11 cellular contexts compared by ENCODE assay signal in the genomic region with DNA sequence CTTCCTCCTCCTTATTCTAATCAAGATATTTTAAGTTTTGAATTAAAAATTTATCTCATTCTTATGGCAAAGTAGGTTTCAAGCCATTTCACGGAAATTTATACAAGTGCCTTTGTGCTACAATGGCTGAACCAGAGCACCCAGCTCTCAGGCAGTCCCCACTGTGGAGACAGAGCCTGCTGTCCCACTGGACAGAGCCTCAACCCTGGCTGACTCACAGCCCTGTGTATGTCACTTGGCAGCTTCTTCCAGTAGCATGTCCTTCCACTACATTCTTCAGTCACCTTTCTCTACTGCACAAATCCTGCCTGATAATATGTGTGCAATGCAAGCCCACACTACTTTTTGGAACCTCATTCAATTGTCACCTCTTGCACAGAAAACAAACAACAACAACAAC.
DNase-seq lines count a peak whose midpoint lies in the region; ATAC-seq and TF ChIP-seq lines count a peak whose summit lies in the region.
"Had no signal": no experiment of that assay in that cellular context is flagged by ENCODE, and none has a peak within 500 bp of the region (broad histone marks: within the 10 kb centered on the region; RNA-seq: fewer than 3 reads in every experiment).

No MANE protein-coding gene starts in this region.

- in situ Hi-C loops in GM23248 (cut with MboI): no loop called here

- intact Hi-C loops in heart left ventricle (cut with DNase I): no loop called here
- intact Hi-C loops in posterior vena cava (cut with DNase I): no loop called here

- H3K9me2 ChIP-seq in GM23248 (ENCODE audit: insufficient read depth): no peaks in the 10 kb centered on the region

- H3K27me3 ChIP-seq in GM23248 (replicated peaks; ENCODE audit: insufficient read depth) (no peaks in the 10 kb centered on the region), heart left ventricle (no peaks in the 10 kb centered on the region)

- ATAC-seq in heart left ventricle (peak; percentile 55 to 91 (median 82)), GM18520 (IDR thresholded peaks at IDR 0.05; ENCODE audit: unreplicated experiment) (no peak)

- no peaks in the 10 kb centered on the region for H3K4me1 ChIP-seq in GM23248 (ENCODE audit: insufficient read depth)
- H3K4me1 ChIP-seq in heart left ventricle: no peaks in the 10 kb centered on the region

- 94 to 100% methylated on average over 1 of the region's 1 CpG for WGBS in GM23248 (ENCODE audit: low coverage in 1 of 2, low lambda C conversion rate in 2 of 2, missing lambda C conversion rate in 2 of 2), 2 experiments
- 87 to 94% (median 91%) methylated on average over 1 of the region's 1 CpG for whole genome bisulfite sequencing in heart left ventricle, 4 donors

- no peak overlapping the region for H3K4me2 ChIP-seq in GM23248 (ENCODE audit: unreplicated experiment)

- no peak overlapping the region for H2AFZ ChIP-seq in GM23248

- no peak for TF ChIP-seq CTCF in heart left ventricle (IDR thresholded peaks at IDR 0.05)

- no peak overlapping the region for H3K9ac ChIP-seq in GM23248

- H3K79me2 ChIP-seq in GM23248 (ENCODE audit: insufficient read depth): no peaks in the 10 kb centered on the region

- peak; percentile 60 for DNase-seq in GM23248
- DNase-seq in RPMI7951 (ENCODE audit: low read depth): peak; percentile 53
- peak in 4 of 5 donors; percentile 11 to 48 (median 36) for DNase-seq in heart left ventricle
- peak; percentile 46 for DNase-seq in posterior vena cava (ENCODE audit: low spot score)
- no peak for DNase-seq in NCI-H526 (lab: John Stamatoyannopoulos, UW)
- no peak for DNase-seq in NCI-H2196 treated with DMSO at 0.1 percent for 48 hours (lab: John Stamatoyannopoulos, UW; ENCODE audit: unreplicated experiment)
- DNase-seq: activated naive CD4-positive, alpha-beta T cell treated with Interleukin-2 at 50 U/mL for 16 hours; CD8-positive, alpha-beta memory T cell; NCI-H1105 treated with DMSO at 0.1 percent for 48 hours; NCI-H524 treated with DMSO at 0.1 percent for 48 hours had no signal

- H3K9me3 ChIP-seq in GM23248 (ENCODE audit: low read depth): no peaks in the 10 kb centered on the region
- peaks cover 0 to 3% (median 0%) of the 10 kb centered on the region in 12 donors for H3K9me3 ChIP-seq in heart left ventricle

- H4K20me1 ChIP-seq in GM23248 (ENCODE audit: insufficient read depth): no peaks in the 10 kb centered on the region

- no peak for TF ChIP-seq POLR2A in heart left ventricle (IDR thresholded peaks at IDR 0.05)

- H3K27ac ChIP-seq in GM23248 (no peak overlapping the region), heart left ventricle (no peak overlapping the region)

- no peaks in the 10 kb centered on the region for H3K36me3 ChIP-seq in GM23248 (ENCODE audit: low read depth)
- no peaks in the 10 kb centered on the region for H3K36me3 ChIP-seq in heart left ventricle

- no peaks in the 10 kb centered on the region for H3F3A ChIP-seq in GM23248 (ENCODE audit: insufficient read depth)

- H3K4me3 ChIP-seq in GM23248 (no peak overlapping the region), heart left ventricle (no peak overlapping the region)

Comparison
In these comparisons a context has a peak if more than half of its experiments do, and no peak if none do; other contexts are left out.
1. DNase-seq: peak in GM23248 (single experiment), RPMI7951 (single experiment), heart left ventricle (4 of 5) and posterior vena cava (single experiment); none in NCI-H526 (0 of 2) and NCI-H2196 treated with DMSO at 0.1 percent for 48 hours (single experiment).